Comparison of ENCODE assay signal across 8 cellular contexts in genomic region chr16:14629919-14630619, GRCh38. TPM values are rescaled to one million over a fixed set of nuclear protein-coding genes. Genes with fewer than 3 reads are reported as not detected.
DNase-seq lines count a peak whose midpoint lies in the region; ATAC-seq and TF ChIP-seq lines count a peak whose summit lies in the region.

A gene with protein sequence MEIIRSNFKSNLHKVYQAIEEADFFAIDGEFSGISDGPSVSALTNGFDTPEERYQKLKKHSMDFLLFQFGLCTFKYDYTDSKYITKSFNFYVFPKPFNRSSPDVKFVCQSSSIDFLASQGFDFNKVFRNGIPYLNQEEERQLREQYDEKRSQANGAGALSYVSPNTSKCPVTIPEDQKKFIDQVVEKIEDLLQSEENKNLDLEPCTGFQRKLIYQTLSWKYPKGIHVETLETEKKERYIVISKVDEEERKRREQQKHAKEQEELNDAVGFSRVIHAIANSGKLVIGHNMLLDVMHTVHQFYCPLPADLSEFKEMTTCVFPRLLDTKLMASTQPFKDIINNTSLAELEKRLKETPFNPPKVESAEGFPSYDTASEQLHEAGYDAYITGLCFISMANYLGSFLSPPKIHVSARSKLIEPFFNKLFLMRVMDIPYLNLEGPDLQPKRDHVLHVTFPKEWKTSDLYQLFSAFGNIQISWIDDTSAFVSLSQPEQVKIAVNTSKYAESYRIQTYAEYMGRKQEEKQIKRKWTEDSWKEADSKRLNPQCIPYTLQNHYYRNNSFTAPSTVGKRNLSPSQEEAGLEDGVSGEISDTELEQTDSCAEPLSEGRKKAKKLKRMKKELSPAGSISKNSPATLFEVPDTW (minus strand): TSS chr16:14630260. CDS start chr16:14630125, 135 bp downstream.

- TF ChIP-seq CTCF in GM12865 (IDR thresholded peaks at IDR 0.05; ENCODE audit: insufficient read depth, low read depth, low read length, missing control alignments) = no peak
- no peak for TF ChIP-seq CTCF in adrenal gland (IDR thresholded peaks at IDR 0.05)
- TF ChIP-seq CTCF in heart left ventricle (IDR thresholded peaks at IDR 0.05) = no peak
- TF ChIP-seq CTCF in transverse colon (IDR thresholded peaks at IDR 0.05) = peak in 1 of 5 experiments; percentile 18

- H3K4me1 ChIP-seq in adrenal gland (replicated peaks in 1 of 2) = peaks cover 10 to 31% of the 10 kb centered on the region in 2 donors
- peaks cover 5 to 47% (median 32%) of the 10 kb centered on the region in 12 donors for H3K4me1 ChIP-seq in heart left ventricle
- peaks cover 15 to 43% (median 33%) of the 10 kb centered on the region in 4 donors for H3K4me1 ChIP-seq in transverse colon

- peaks cover 0 to 29% of the 10 kb centered on the region in 2 donors for H3K36me3 ChIP-seq in adrenal gland (replicated peaks in 1 of 2)
- peaks cover 0 to 39% (median 36%) of the 10 kb centered on the region in 9 donors for H3K36me3 ChIP-seq in heart left ventricle
- peaks cover 0 to 28% (median 10%) of the 10 kb centered on the region in 4 donors for H3K36me3 ChIP-seq in transverse colon

- DNase-seq in GM12865 (ENCODE audit: low read depth) = peak; percentile 99
- peak; percentile 97 for DNase-seq in NCI-H146 treated with DMSO at 0.1 percent for 48 hours (lab: John Stamatoyannopoulos, UW; ENCODE audit: unreplicated experiment)
- DNase-seq in T-helper 1 cell = peak; percentile 97 to 98 (median 98)
- DNase-seq in adrenal gland = peak; percentile 96 to 99 (median 98)
- peak; percentile 97 to 98 (median 97) for DNase-seq in heart left ventricle
- peak; percentile 96 for DNase-seq in pons (ENCODE audit: low spot score)
- DNase-seq in transverse colon = peak; percentile 98

- no peaks in the 10 kb centered on the region for H3K9me3 ChIP-seq in adrenal gland (replicated peaks in 1 of 3)
- no peaks in the 10 kb centered on the region for H3K9me3 ChIP-seq in heart left ventricle
- H3K9me3 ChIP-seq in transverse colon = no peaks in the 10 kb centered on the region

- no peak for TF ChIP-seq EP300 in transverse colon (IDR thresholded peaks at IDR 0.05; ENCODE audit: low read depth)

- ATAC-seq in HG02840 (IDR thresholded peaks at IDR 0.05; ENCODE audit: low FRiP score, unreplicated experiment) (peak; percentile 43), heart left ventricle (peak; percentile 61 to 87 (median 78))

- in situ Hi-C loops in transverse colon (cut with MboI; ENCODE audit: low pct_ligation_motif_present in 1 of 4, low pct_unique_long_range_greater_than_20kb in 1 of 4, low sequenced_read_pairs in 3 of 4) = no loop called here

- 1 to 2% (median 2%) methylated on average over 17 to 51 of the region's 51 CpGs for WGBS in adrenal gland, 4 donors
- WGBS in heart left ventricle, 4 donors = 1 to 2% (median 1%) methylated on average over 26 to 51 of the region's 51 CpGs
- 3% methylated on average over 27 of the region's 51 CpGs; no CpG with 5 or more reads in 1 of the 2 donors for WGBS in transverse colon (ENCODE audit: low coverage in 1 of 2), 2 donors

- no peaks in the 10 kb centered on the region for H3K27me3 ChIP-seq in adrenal gland
- H3K27me3 ChIP-seq in heart left ventricle = no peaks in the 10 kb centered on the region
- no peaks in the 10 kb centered on the region for H3K27me3 ChIP-seq in transverse colon

- intact Hi-C loops in adrenal gland (cut with DNase I) (no loop called here), heart left ventricle (cut with DNase I) (loop anchor here in 1 of 10 donors (10.0 kb wide), 1 partner anchor 65 kb away; no protein-coding TSS in a partner anchor), transverse colon (cut with DNase I; ENCODE audit: low total_unique reads) (no loop called here)

- TF ChIP-seq POLR2A in adrenal gland (IDR thresholded peaks at IDR 0.05) (peak; percentile 97 to 98), heart left ventricle (IDR thresholded peaks at IDR 0.05) (peak; percentile 83 to 95), transverse colon (IDR thresholded peaks at IDR 0.05) (peak; percentile 98)

- H3K4me3 ChIP-seq in GM12865 (ENCODE audit: low read depth, low read length) = peak within 1 kb of the TSS; percentile 65
- peak within 1 kb of the TSS; percentile 39 to 96 (median 79) for H3K4me3 ChIP-seq in adrenal gland
- peak within 1 kb of the TSS; percentile 74 to 94 (median 91) for H3K4me3 ChIP-seq in heart left ventricle
- peak within 1 kb of the TSS; percentile 52 to 63 (median 59) for H3K4me3 ChIP-seq in transverse colon

- peak within 1 kb of the TSS; percentile 76 to 96 (median 90) for H3K27ac ChIP-seq in adrenal gland
- H3K27ac ChIP-seq in heart left ventricle = peak within 1 kb of the TSS; percentile 77 to 97 (median 92)
- H3K27ac ChIP-seq in transverse colon = peak within 1 kb of the TSS; percentile 84 to 97 (median 92)

RNA-seq across cellular contexts. Expression of the gene that starts here (rescaled TPM):
- total RNA-seq in adrenal gland (100 to 1,000 TPM in 1 of 8 donors, 10 to 100 TPM in 7; 30.8 to 121 (median 36.8) TPM), heart left ventricle (10 to 100 TPM; 16.3 to 25.9 (median 20.3) TPM), transverse colon (10 to 100 TPM; 26.9 to 57.3 (median 34.1) TPM)
- polyA plus RNA-seq in adrenal gland (10 to 100 TPM; 11.7 to 60.2 (median 15.1) TPM), heart left ventricle (10 to 100 TPM in 1 of 2 donors, 1 to 10 TPM in 1; 7.7 to 16.7 TPM)

Comparison
In these comparisons a context has a peak if more than half of its experiments do, and no peak if none do; other contexts are left out.
1. Peak in every context shown above with its lines: DNase-seq, ATAC-seq, H3K4me3 ChIP-seq and H3K27ac ChIP-seq.